In the genomic region with DNA sequence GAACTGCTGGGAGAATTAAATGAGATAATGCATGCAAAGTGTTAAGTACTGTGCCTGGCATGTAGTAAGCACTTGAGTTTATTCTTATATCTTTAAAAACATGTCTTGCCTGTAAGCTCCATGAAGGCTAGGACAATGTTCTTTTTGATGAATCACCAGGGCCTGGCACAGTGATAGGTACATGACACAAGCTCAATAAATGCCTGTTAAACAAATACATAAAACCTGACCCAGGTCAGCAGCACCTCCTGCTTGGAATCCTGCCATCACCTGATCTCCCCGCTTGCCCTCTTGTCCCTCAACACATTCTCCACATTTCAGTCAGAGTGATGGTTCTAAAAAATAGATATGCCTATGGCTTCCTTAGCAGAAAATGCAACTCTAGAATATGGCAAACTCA, we compare ENCODE assay signal across 1 cellular context.
TF ChIP-seq lines count a peak whose summit lies in the region.

No MANE protein-coding gene starts in this region.

TF ChIP-seq in K562, 482 proteins besides CTCF, POLR2A, EP300 and RAD21:
- TF ChIP-seq, protein P1, sequence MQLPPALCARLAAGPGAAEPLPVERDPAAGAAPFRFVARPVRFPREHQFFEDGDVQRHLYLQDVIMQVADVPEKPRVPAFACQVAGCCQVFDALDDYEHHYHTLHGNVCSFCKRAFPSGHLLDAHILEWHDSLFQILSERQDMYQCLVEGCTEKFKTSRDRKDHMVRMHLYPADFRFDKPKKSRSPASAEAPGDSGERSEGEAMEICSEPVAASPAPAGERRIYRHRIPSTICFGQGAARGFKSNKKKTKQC (CRISPR knock-in tag; IDR thresholded peaks at IDR 0.05), result no peak
- peak; percentile 9 for TF ChIP-seq RBM25 (IDR thresholded peaks at IDR 0.05; ENCODE audit: low read depth, low read length, severe bottlenecking)
- TF ChIP-seq NFIC (IDR thresholded peaks at IDR 0.05), result peak; percentile 27; the same call in 1 of the 2 replicates
